In the genomic region with DNA sequence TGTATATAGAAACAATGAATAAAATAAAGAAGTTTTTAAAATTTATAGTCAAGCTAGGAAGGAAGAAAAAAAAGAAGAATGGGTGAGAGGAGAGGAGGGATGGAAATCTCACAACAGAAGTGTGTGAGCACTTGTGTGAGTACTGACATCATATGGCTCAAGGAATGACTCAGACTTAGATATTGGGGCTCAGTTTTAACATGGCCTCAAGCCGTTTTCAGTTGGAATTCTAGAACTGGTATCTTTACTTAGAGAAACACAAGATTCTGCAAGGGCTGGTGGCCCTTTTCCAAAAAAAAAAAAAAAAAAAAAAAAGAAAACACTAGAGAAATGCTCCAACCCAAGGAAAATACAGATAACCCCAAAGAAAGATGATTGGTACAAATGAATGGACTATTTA, we compare ENCODE assay signal across 17 cellular contexts.
"Had no signal": no experiment of that assay in that cellular context is flagged by ENCODE, and none has a peak within 500 bp of the region (broad histone marks: within the 10 kb centered on the region; RNA-seq: fewer than 3 reads in every experiment).

No MANE protein-coding gene starts in this region.

- H3K27ac Mint-ChIP-seq: natural killer cell, type B pancreatic cell had no signal

- H3K36me3 Mint-ChIP-seq: natural killer cell had no signal

- H3K36me3 ChIP-seq: heart left ventricle had no signal

- ATAC-seq: esophagus mucosa, heart left ventricle, left lobe of liver, mucosa of descending colon, natural killer cell, right cardiac atrium had no signal

- H3K27me3 ChIP-seq: dorsolateral prefrontal cortex, heart left ventricle had no signal

- H3K9me3 ChIP-seq: heart left ventricle, mucosa of descending colon had no signal

- H3K27ac ChIP-seq: dorsolateral prefrontal cortex, heart left ventricle had no signal

- H3K4me3 Mint-ChIP-seq: natural killer cell, neural crest cell, type B pancreatic cell had no signal

- DNase-seq: cortex of kidney; dorsolateral prefrontal cortex; effector CD8-positive, alpha-beta T cell; heart left ventricle; hippocampal formation; islet precursor cell; mucosa of descending colon; natural killer cell; posterior cingulate gyrus; right cardiac atrium; stimulated activated CD4-positive, alpha-beta T cell treated with anti-CD3 and anti-CD28 coated beads, Interleukin-2, amount 100 ng/mL, for 48 hours; stimulated activated naive CD4-positive, alpha-beta T cell treated with Interleukin-2 at 50 U/mL for 16 hours had no signal

- H3K9me3 Mint-ChIP-seq: natural killer cell, neural crest cell, type B pancreatic cell had no signal

- H3K27me3 Mint-ChIP-seq: type B pancreatic cell had no signal

- H3K4me1 ChIP-seq: heart left ventricle had no signal

- H3K4me1 Mint-ChIP-seq: natural killer cell, neural crest cell had no signal

- H3K4me3 ChIP-seq: dorsolateral prefrontal cortex, heart left ventricle, mucosa of descending colon, smooth muscle cell had no signal

- H3K4me2 ChIP-seq: smooth muscle cell had no signal
